In genomic region chr1:212987702-212988322, GRCh38 we compare ENCODE assay signal across 3 cellular contexts.
A peak's percentile ranks its signal among the peaks of the same experiment; 100 is the strongest.
TF ChIP-seq lines count a peak whose summit lies in the region.

No MANE protein-coding gene starts in this region.

TF ChIP-seq in HCT116, 20 proteins besides CTCF, POLR2A, EP300 and RAD21:
- TF ChIP-seq SIN3A (IDR thresholded peaks at IDR 0.05; ENCODE audit: low read depth) (no peak), CBX3 (IDR thresholded peaks at IDR 0.05; ENCODE audit: low read depth) (no peak), POLR2AphosphoS5 (IDR thresholded peaks at IDR 0.05; ENCODE audit: low read depth, low read length) (no peak), FOSL1 (IDR thresholded peaks at IDR 0.05; ENCODE audit: low read depth) (peak; percentile 32)

TF ChIP-seq in GM12878, 131 proteins besides CTCF, POLR2A, EP300 and RAD21 (continues in another document):
- TF ChIP-seq SMC3 (IDR thresholded peaks at IDR 0.05; ENCODE audit: borderline replicate concordance, low read length) (no peak), SMAD5 (IDR thresholded peaks at IDR 0.05; ENCODE audit: low read depth) (no peak), SPI1 (IDR thresholded peaks at IDR 0.05; ENCODE audit: borderline replicate concordance, insufficient read depth, low read depth, low read length) (no peak), BMI1 (IDR thresholded peaks at IDR 0.05; ENCODE audit: borderline replicate concordance) (no peak), MAX (IDR thresholded peaks at IDR 0.05; ENCODE audit: low read depth, low read length) (no peak), MYC (IDR thresholded peaks at IDR 0.05; ENCODE audit: insufficient read depth, insufficient read length, insufficient replicate concordance, low read length, severe bottlenecking) (no peak), MEF2A (IDR thresholded peaks at IDR 0.05; ENCODE audit: insufficient read depth, low read depth, low read length) (no peak), SRF (IDR thresholded peaks at IDR 0.05; ENCODE audit: low read depth in 2 of 2, low read length in 2 of 2) (no peak), IRF4 (IDR thresholded peaks at IDR 0.05; ENCODE audit: low read depth, low read length) (no peak), BACH1 (IDR thresholded peaks at IDR 0.05; ENCODE audit: borderline replicate concordance) (no peak), RELB (IDR thresholded peaks at IDR 0.05; ENCODE audit: low read depth) (no peak), NRF1 (conservative IDR thresholded peaks at IDR 0.05; ENCODE audit: low read depth, low read length) (no peak), TBL1XR1 (IDR thresholded peaks at IDR 0.05; ENCODE audit: low read depth, low read length) (no peak), PML (IDR thresholded peaks at IDR 0.05; ENCODE audit: low read length) (no peak)
- TF ChIP-seq, protein P1, sequence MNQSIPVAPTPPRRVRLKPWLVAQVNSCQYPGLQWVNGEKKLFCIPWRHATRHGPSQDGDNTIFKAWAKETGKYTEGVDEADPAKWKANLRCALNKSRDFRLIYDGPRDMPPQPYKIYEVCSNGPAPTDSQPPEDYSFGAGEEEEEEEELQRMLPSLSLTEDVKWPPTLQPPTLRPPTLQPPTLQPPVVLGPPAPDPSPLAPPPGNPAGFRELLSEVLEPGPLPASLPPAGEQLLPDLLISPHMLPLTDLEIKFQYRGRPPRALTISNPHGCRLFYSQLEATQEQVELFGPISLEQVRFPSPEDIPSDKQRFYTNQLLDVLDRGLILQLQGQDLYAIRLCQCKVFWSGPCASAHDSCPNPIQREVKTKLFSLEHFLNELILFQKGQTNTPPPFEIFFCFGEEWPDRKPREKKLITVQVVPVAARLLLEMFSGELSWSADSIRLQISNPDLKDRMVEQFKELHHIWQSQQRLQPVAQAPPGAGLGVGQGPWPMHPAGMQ (IDR thresholded peaks at IDR 0.05; ENCODE audit: borderline replicate concordance): no peak
- TF ChIP-seq, protein P2, sequence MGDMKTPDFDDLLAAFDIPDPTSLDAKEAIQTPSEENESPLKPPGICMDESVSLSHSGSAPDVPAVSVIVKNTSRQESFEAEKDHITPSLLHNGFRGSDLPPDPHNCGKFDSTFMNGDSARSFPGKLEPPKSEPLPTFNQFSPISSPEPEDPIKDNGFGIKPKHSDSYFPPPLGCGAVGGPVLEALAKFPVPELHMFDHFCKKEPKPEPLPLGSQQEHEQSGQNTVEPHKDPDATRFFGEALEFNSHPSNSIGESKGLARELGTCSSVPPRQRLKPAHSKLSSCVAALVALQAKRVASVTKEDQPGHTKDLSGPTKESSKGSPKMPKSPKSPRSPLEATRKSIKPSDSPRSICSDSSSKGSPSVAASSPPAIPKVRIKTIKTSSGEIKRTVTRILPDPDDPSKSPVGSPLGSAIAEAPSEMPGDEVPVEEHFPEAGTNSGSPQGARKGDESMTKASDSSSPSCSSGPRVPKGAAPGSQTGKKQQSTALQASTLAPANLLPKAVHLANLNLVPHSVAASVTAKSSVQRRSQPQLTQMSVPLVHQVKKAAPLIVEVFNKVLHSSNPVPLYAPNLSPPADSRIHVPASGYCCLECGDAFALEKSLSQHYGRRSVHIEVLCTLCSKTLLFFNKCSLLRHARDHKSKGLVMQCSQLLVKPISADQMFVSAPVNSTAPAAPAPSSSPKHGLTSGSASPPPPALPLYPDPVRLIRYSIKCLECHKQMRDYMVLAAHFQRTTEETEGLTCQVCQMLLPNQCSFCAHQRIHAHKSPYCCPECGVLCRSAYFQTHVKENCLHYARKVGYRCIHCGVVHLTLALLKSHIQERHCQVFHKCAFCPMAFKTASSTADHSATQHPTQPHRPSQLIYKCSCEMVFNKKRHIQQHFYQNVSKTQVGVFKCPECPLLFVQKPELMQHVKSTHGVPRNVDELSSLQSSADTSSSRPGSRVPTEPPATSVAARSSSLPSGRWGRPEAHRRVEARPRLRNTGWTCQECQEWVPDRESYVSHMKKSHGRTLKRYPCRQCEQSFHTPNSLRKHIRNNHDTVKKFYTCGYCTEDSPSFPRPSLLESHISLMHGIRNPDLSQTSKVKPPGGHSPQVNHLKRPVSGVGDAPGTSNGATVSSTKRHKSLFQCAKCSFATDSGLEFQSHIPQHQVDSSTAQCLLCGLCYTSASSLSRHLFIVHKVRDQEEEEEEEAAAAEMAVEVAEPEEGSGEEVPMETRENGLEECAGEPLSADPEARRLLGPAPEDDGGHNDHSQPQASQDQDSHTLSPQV (IDR thresholded peaks at IDR 0.05): no peak

TF ChIP-seq in HEK293T, 16 proteins besides CTCF, POLR2A, EP300 and RAD21:
- TF ChIP-seq ARNT (IDR thresholded peaks at IDR 0.05) (no peak), FOXA1 (IDR thresholded peaks at IDR 0.05) (no peak), FOXM1 (IDR thresholded peaks at IDR 0.05; ENCODE audit: borderline replicate concordance) (no peak), FOXK2 (IDR thresholded peaks at IDR 0.05) (no peak), SUZ12 (IDR thresholded peaks at IDR 0.05) (no peak), ZNF384 (IDR thresholded peaks at IDR 0.05) (no peak), SP1 (IDR thresholded peaks at IDR 0.05) (no peak), CTBP1 (IDR thresholded peaks at IDR 0.05; ENCODE audit: borderline replicate concordance) (no peak), NFRKB (IDR thresholded peaks at IDR 0.05) (no peak), LEF1 (IDR thresholded peaks at IDR 0.05; ENCODE audit: borderline replicate concordance) (no peak), ELF4 (IDR thresholded peaks at IDR 0.05) (no peak), TARDBP (IDR thresholded peaks at IDR 0.05) (no peak), L3MBTL2 (conservative IDR thresholded peaks at IDR 0.05) (no peak), BHLHE40 (IDR thresholded peaks at IDR 0.05; ENCODE audit: borderline replicate concordance) (no peak)
- TF ChIP-seq, protein P3, sequence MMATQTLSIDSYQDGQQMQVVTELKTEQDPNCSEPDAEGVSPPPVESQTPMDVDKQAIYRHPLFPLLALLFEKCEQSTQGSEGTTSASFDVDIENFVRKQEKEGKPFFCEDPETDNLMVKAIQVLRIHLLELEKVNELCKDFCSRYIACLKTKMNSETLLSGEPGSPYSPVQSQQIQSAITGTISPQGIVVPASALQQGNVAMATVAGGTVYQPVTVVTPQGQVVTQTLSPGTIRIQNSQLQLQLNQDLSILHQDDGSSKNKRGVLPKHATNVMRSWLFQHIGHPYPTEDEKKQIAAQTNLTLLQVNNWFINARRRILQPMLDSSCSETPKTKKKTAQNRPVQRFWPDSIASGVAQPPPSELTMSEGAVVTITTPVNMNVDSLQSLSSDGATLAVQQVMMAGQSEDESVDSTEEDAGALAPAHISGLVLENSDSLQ (IDR thresholded peaks at IDR 0.05): no peak
